11 cellular contexts compared by ENCODE assay signal in the genomic region with DNA sequence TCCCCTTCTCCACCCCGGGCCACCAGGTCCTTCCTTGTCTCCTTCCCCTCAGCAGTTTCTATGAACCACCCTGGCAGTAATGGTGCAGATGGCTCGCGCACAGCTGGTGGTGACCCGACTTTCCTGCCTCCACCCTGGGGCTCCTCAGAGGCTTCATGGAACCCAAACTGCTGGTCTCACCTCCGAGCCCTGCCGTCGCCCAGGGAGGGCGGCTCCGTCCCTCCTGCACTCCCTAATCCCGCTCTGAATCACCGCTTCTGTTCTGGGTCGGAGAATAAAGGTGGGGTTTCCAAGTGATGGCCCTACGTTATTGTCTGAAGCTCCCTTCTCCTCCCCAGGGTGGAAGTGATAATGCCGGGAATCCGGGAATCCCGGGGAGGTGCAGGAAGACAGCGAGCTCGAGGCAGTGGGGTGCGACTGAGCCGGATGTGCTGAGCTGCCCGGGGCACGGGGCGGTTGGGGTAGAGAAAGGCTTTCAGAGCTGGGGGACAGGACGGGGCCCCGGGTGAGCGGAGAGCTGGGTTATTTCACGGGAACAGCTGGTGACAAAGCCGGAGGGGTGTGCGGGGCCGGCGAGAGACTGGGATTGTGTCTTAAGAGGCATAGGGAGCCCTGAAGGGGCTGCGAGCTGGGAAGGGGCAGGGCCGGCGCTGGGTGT. TPM values are rescaled to one million over a fixed set of nuclear protein-coding genes. Genes with fewer than 3 reads are reported as not detected.
DNase-seq lines count a peak whose midpoint lies in the region; ATAC-seq and TF ChIP-seq lines count a peak whose summit lies in the region.
"Had no signal": no experiment of that assay in that cellular context is flagged by ENCODE, and none has a peak within 500 bp of the region (broad histone marks: within the 10 kb centered on the region; RNA-seq: fewer than 3 reads in every experiment).

No MANE protein-coding gene starts in this region.

- H3K36me3 Mint-ChIP-seq in activated T-cell treated with anti-CD3 and anti-CD28 coated beads, Interleukin-2, amount 50 U/mL, for 24 hours (ENCODE audit: low read depth): no peaks in the 10 kb centered on the region
- H3K36me3 Mint-ChIP-seq in chondrocyte (ENCODE audit: low read depth) (peaks cover 2% of the 10 kb centered on the region), memory B cell (peaks cover 2% of the 10 kb centered on the region), type B pancreatic cell (peaks cover 3% of the 10 kb centered on the region)

- TF ChIP-seq CTCF in chondrocyte (IDR thresholded peaks at IDR 0.05): no peak
- no peak for TF ChIP-seq CTCF in type B pancreatic cell (conservative IDR thresholded peaks at IDR 0.05)

- DNase-seq in activated T-cell treated with anti-CD3 and anti-CD28 coated beads, Interleukin-2, amount 50 U/mL, for 24 hours: no peak
- no peak for DNase-seq in activated T-cell treated with anti-CD3 and anti-CD28 coated beads, Interleukin-2, amount 50 U/mL, for 1 hour
- no peak for DNase-seq in chondrocyte (ENCODE audit: low spot score)
- DNase-seq in memory B cell (ENCODE audit: low spot score in 2 of 2): no peak
- DNase-seq in type B pancreatic cell (ENCODE audit: extremely low spot score, unreplicated experiment): no peak
- DNase-seq in occipital lobe (lab: John Stamatoyannopoulos, UW): no peak
- DNase-seq in NCI-H2107 (lab: John Stamatoyannopoulos, UW): no peak
- no peak for DNase-seq in SKM-1 treated with dmso at 0.1 percent for 144 hours (lab: John Stamatoyannopoulos, UW; ENCODE audit: unreplicated experiment)
- DNase-seq: stimulated activated CD8-positive, alpha-beta memory T cell treated with anti-CD3 and anti-CD28 coated beads, Interleukin-4, amount 100 ng/mL, for 48 hours; SW 1271 had no signal

- ATAC-seq in memory B cell (ENCODE audit: low read depth): peak; percentile 43

- no peaks in the 10 kb centered on the region for H3K9me3 Mint-ChIP-seq in activated T-cell treated with anti-CD3 and anti-CD28 coated beads, Interleukin-2, amount 50 U/mL, for 24 hours
- H3K9me3 Mint-ChIP-seq in chondrocyte (ENCODE audit: low read depth): no peaks in the 10 kb centered on the region
- no peaks in the 10 kb centered on the region for H3K9me3 Mint-ChIP-seq in memory B cell
- no peaks in the 10 kb centered on the region for H3K9me3 Mint-ChIP-seq in type B pancreatic cell

- H3K4me3 Mint-ChIP-seq in activated T-cell treated with anti-CD3 and anti-CD28 coated beads, Interleukin-2, amount 50 U/mL, for 24 hours: peak overlapping the region; percentile 61
- H3K4me3 Mint-ChIP-seq in chondrocyte (ENCODE audit: unreplicated experiment) (peak overlapping the region; percentile 50), memory B cell (peak overlapping the region; percentile 53), type B pancreatic cell (peak overlapping the region; percentile 83)

- no peak overlapping the region for H3K27ac Mint-ChIP-seq in activated T-cell treated with anti-CD3 and anti-CD28 coated beads, Interleukin-2, amount 50 U/mL, for 24 hours
- H3K27ac Mint-ChIP-seq in chondrocyte (ENCODE audit: unreplicated experiment) (no peak overlapping the region), memory B cell (no peak overlapping the region), type B pancreatic cell (peak overlapping the region; percentile 83)

- H3K27me3 Mint-ChIP-seq in activated T-cell treated with anti-CD3 and anti-CD28 coated beads, Interleukin-2, amount 50 U/mL, for 24 hours: peaks cover 23% of the 10 kb centered on the region
- H3K27me3 Mint-ChIP-seq in chondrocyte (ENCODE audit: low read depth): peaks cover 10% of the 10 kb centered on the region
- peaks cover 12% of the 10 kb centered on the region for H3K27me3 Mint-ChIP-seq in memory B cell
- peaks cover 35% of the 10 kb centered on the region for H3K27me3 Mint-ChIP-seq in type B pancreatic cell

- peaks cover 9% of the 10 kb centered on the region for H3K4me1 Mint-ChIP-seq in activated T-cell treated with anti-CD3 and anti-CD28 coated beads, Interleukin-2, amount 50 U/mL, for 24 hours (ENCODE audit: low read depth)
- H3K4me1 Mint-ChIP-seq in chondrocyte (ENCODE audit: low read depth) (peaks cover 10% of the 10 kb centered on the region), memory B cell (peaks cover 8% of the 10 kb centered on the region), type B pancreatic cell (ENCODE audit: unreplicated experiment) (peaks cover 12% of the 10 kb centered on the region)

RNA-seq across cellular contexts. Expression of gene FUT2, which starts 0.7 kb away (rescaled TPM):
- not detected in 3 replicates for total RNA-seq in chondrocyte
- 9.0 and 13.3 TPM in 2 replicates for total RNA-seq in type B pancreatic cell (ENCODE audit: low replicate concordance)
- not detected for total RNA-seq in occipital lobe

RNA-seq across cellular contexts. Expression of gene MAMSTR, which starts 23.0 kb away (rescaled TPM):
- 1.6 to 2.9 TPM (median 1.7 TPM) in 3 replicates for total RNA-seq in chondrocyte
- 2.0 and 3.6 TPM in 2 replicates for total RNA-seq in type B pancreatic cell (ENCODE audit: low replicate concordance)
- total RNA-seq in occipital lobe: 0.62 TPM

RNA-seq across cellular contexts. Expression of gene NTN5, which starts 23.7 kb away (rescaled TPM):
- total RNA-seq in chondrocyte: 0.97 to 1.1 TPM (median 1.1 TPM) in 3 replicates
- 0.86 and 1.2 TPM in 2 replicates for total RNA-seq in type B pancreatic cell (ENCODE audit: low replicate concordance)
- not detected for total RNA-seq in occipital lobe
- total RNA-seq: frontal cortex had no signal

RNA-seq across cellular contexts. Expression of gene RASIP1, which starts 43.9 kb away (rescaled TPM):
- 0.31 to 1.00 TPM (median 0.62 TPM) in 3 replicates for total RNA-seq in chondrocyte
- 1.9 and 4.6 TPM in 2 replicates for total RNA-seq in type B pancreatic cell (ENCODE audit: low replicate concordance)
- total RNA-seq in occipital lobe: 3.3 TPM

RNA-seq across cellular contexts. Expression of gene IZUMO1, which starts 50.2 kb away (rescaled TPM):
- total RNA-seq in chondrocyte (not detected in 3 replicates), type B pancreatic cell (ENCODE audit: low replicate concordance) (2.2 and 4.8 TPM in 2 replicates), occipital lobe (0.16 TPM)
- total RNA-seq: frontal cortex had no signal
